Comparison of ENCODE assay signal across 1 cellular context in the genomic region with DNA sequence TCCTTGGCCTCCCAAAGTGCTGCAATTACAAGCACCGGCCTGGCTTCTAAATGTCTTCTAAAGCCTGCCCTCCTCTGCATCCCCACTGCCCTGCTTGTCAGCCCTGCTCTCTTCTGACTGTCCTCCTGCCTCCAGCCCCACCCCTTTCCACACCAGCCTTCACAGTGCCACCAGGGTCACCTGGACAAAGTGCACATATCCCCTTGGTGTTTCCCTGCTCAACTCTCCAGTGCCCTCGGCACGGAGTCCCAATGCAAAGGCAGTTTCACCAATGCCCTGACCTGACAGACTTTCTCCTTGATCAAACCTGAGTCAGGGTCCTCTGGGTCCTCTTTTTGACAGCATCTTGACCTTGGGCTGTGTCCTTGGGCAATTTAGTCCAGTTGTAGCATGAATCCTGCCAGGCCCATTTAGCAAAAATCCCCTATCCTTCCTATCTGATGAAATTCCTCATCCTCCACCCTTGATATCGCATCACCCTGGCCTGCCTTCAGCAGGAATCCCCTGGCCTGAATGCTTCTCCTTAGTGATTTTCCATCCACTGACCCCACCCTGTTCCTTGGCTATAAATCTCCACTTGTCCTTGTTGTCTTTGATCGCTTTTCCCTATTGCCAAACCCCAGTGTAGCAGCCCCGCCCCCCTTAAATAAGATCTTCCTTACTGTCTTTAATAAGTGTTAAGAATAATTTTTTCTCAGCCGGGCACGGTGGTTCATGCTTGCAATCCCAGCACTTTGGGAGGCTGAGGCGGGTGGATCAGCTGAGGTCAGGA.
TF ChIP-seq lines count a peak whose summit lies in the region.

No MANE protein-coding gene starts in this region.

TF ChIP-seq in A549, 52 proteins besides CTCF, POLR2A, EP300 and RAD21 (continued from another document):
- TF ChIP-seq, protein P1, sequence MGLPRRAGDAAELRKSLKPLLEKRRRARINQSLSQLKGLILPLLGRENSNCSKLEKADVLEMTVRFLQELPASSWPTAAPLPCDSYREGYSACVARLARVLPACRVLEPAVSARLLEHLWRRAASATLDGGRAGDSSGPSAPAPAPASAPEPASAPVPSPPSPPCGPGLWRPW (IDR thresholded peaks at IDR 0.05): no peak
- TF ChIP-seq EHF (CRISPR knock-in tag; IDR thresholded peaks at IDR 0.05) (no peak), CBX2 (IDR thresholded peaks at IDR 0.05; ENCODE audit: borderline replicate concordance, low read depth) (no peak), HEYL (CRISPR knock-in tag; IDR thresholded peaks at IDR 0.05) (no peak), HOXB5 (CRISPR knock-in tag; IDR thresholded peaks at IDR 0.05) (no peak), KDM1A (IDR thresholded peaks at IDR 0.05; ENCODE audit: low read depth) (no peak), TP53 (CRISPR knock-in tag; IDR thresholded peaks at IDR 0.05) (no peak), MYC (IDR thresholded peaks at IDR 0.05; ENCODE audit: borderline replicate concordance, low read length) (no peak), CEBPB (IDR thresholded peaks at IDR 0.05) (no peak), RARB (CRISPR knock-in tag; IDR thresholded peaks at IDR 0.05) (no peak)
- TF ChIP-seq, protein P2, sequence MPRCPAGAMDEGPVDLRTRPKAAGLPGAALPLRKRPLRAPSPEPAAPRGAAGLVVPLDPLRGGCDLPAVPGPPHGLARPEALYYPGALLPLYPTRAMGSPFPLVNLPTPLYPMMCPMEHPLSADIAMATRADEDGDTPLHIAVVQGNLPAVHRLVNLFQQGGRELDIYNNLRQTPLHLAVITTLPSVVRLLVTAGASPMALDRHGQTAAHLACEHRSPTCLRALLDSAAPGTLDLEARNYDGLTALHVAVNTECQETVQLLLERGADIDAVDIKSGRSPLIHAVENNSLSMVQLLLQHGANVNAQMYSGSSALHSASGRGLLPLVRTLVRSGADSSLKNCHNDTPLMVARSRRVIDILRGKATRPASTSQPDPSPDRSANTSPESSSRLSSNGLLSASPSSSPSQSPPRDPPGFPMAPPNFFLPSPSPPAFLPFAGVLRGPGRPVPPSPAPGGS (IDR thresholded peaks at IDR 0.05): no peak
- TF ChIP-seq, protein P3, sequence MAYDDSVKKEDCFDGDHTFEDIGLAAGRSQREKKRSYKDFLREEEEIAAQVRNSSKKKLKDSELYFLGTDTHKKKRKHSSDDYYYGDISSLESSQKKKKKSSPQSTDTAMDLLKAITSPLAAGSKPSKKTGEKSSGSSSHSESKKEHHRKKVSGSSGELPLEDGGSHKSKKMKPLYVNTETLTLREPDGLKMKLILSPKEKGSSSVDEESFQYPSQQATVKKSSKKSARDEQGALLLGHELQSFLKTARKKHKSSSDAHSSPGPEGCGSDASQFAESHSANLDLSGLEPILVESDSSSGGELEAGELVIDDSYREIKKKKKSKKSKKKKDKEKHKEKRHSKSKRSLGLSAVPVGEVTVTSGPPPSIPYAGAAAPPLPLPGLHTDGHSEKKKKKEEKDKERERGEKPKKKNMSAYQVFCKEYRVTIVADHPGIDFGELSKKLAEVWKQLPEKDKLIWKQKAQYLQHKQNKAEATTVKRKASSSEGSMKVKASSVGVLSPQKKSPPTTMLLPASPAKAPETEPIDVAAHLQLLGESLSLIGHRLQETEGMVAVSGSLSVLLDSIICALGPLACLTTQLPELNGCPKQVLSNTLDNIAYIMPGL (CRISPR knock-in tag; IDR thresholded peaks at IDR 0.05; ENCODE audit: borderline replicate concordance): no peak
